ENCODE assay signal across 8 cellular contexts in the genomic region with DNA sequence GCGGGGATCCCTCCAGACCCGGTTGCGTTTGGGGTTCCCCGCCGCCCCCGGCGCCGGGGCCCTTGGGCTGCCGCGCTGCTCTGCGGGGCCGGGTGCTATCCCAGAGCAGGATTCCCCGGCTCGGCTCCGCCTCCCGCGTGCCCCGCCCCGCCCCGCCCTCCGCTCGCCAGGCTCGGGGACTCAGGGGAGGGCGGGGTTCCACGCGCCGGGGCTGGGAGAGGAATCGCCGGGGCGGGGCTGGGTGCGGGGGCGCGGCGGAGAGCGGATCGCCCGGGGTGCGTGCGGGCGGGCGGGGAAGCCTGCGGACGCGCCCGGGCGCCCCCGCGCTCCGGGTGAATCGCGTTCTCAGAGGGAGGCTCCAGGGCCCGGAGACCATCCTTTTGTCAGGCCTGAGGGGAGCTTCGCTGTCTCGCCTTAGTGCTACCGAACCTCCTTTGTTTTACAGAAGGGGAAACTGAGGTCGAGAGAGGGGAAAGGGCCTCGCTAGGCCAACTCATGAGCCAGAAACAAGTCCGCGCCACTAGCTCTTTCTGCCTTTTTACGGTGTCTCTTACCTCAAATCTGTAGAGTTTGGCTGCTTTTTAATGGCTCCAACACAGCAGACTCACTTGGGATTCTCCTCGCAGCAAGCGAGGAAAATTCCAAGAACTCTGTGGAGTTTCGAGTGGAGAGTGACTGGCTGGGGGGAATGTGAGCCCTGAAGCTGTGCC. TPM values are rescaled to one million over a fixed set of nuclear protein-coding genes. Genes with fewer than 3 reads are reported as not detected.
DNase-seq lines count a peak whose midpoint lies in the region; ATAC-seq and TF ChIP-seq lines count a peak whose summit lies in the region.

Gene TMEM158, minus strand, starts transcription at position 82 of the 710 bp plus-strand sequence. CDS start 260 bp downstream, outside the sequence.

- H3K4me1 ChIP-seq in mammary epithelial cell (ENCODE audit: insufficient read depth, low read length) (peaks cover 12% of the 10 kb centered on the region), smooth muscle cell (ENCODE audit: low read depth) (peaks cover 29% of the 10 kb centered on the region)

- DNase-seq in COR-L47 (lab: John Stamatoyannopoulos, UW) (peak; percentile 25), LHCN-M2 (ENCODE audit: low read depth) (peak; percentile 73), WTC11 (ENCODE audit: low spot score) (peak; percentile 79), mammary epithelial cell (peak; percentile 81), inferior parietal cortex (ENCODE audit: extremely low spot score) (peak; percentile 56), smooth muscle cell (lab: John Stamatoyannopoulos, UW; ENCODE audit: unreplicated experiment) (peak; percentile 76)

- H3K9me3 ChIP-seq in mammary epithelial cell (replicated peaks; ENCODE audit: insufficient read depth, low read length) (no peaks in the 10 kb centered on the region), smooth muscle cell (replicated peaks; ENCODE audit: low read depth) (no peaks in the 10 kb centered on the region)

- H3K4me1 Mint-ChIP-seq in WTC11: peaks cover 30% of the 10 kb centered on the region

- H3K79me2 ChIP-seq in mammary epithelial cell (ENCODE audit: insufficient read depth, low read length): peaks cover 4% of the 10 kb centered on the region
- H3K79me2 ChIP-seq in smooth muscle cell (ENCODE audit: low read depth): peaks cover 7% of the 10 kb centered on the region

- H3K4me2 ChIP-seq in mammary epithelial cell (ENCODE audit: insufficient read depth, low read depth, low read length) (peak within 1 kb of the TSS; percentile 93), smooth muscle cell (peak within 1 kb of the TSS; percentile 96)

- peak within 1 kb of the TSS; percentile 25 for H3K9ac ChIP-seq in mammary epithelial cell (ENCODE audit: insufficient read depth, low read length)
- H3K9ac ChIP-seq in smooth muscle cell (ENCODE audit: low read depth): peak within 1 kb of the TSS; percentile 73

- H3K27ac ChIP-seq in mammary epithelial cell (ENCODE audit: insufficient read depth, low read depth, low read length) (no peak within 1 kb of the TSS), smooth muscle cell (ENCODE audit: low read depth) (peak within 1 kb of the TSS; percentile 59)

- 19% methylated on average over 6 of the region's 63 CpGs for WGBS in mammary epithelial cell (ENCODE audit: low coverage, missing lambda C conversion rate)
- 9% methylated on average over 11 of the region's 63 CpGs for WGBS in smooth muscle cell (ENCODE audit: low lambda C conversion rate)

- intact Hi-C loops in mammary epithelial cell (cut with micrococcal nuclease): no loop called here

- H3K36me3 ChIP-seq in mammary epithelial cell (ENCODE audit: insufficient read depth, low read length) (no peaks in the 10 kb centered on the region), smooth muscle cell (ENCODE audit: low read depth) (no peaks in the 10 kb centered on the region)

- no peak within 1 kb of the TSS for H3K27ac Mint-ChIP-seq in WTC11

- H3K27me3 ChIP-seq in mammary epithelial cell (ENCODE audit: insufficient read depth, low read length) (no peaks in the 10 kb centered on the region), smooth muscle cell (ENCODE audit: low read depth) (peaks cover 25% of the 10 kb centered on the region)

- TF ChIP-seq CTCF in WTC11 (IDR thresholded peaks at IDR 0.05) (no peak), mammary epithelial cell (conservative IDR thresholded peaks at IDR 0.05 in 1 of 2, IDR thresholded peaks at IDR 0.05 in 1 of 2; ENCODE audit: extremely low read depth in 1 of 2, insufficient read depth in 1 of 2, low read depth in 1 of 2, low read length in 2 of 2) (no peak), smooth muscle cell (IDR thresholded peaks at IDR 0.05; ENCODE audit: borderline replicate concordance, insufficient read depth, poor library complexity, severe bottlenecking) (no peak)

- ATAC-seq in GM21526 (IDR thresholded peaks at IDR 0.05; ENCODE audit: low FRiP score, unreplicated experiment) (peak; percentile 55), WTC11 (peak; percentile 66), GM18858 (IDR thresholded peaks at IDR 0.05; ENCODE audit: unreplicated experiment) (no peak)

- no TSS peak for BruUV-seq in mammary epithelial cell (replicated peaks; lab: Mats Ljungman, UMichigan)

- H3K9me3 Mint-ChIP-seq in WTC11: no peaks in the 10 kb centered on the region

- no peaks in the 10 kb centered on the region for H3F3A ChIP-seq in smooth muscle cell (ENCODE audit: low read depth)

- H3K36me3 Mint-ChIP-seq in WTC11: no peaks in the 10 kb centered on the region

- CTCF ChIA-PET in WTC11 (lab: Charles Lee): interaction anchor here (0.8 to 7.3 kb wide), 13 partner anchors 13 to 434 kb away, joined by 3 to 80 read pairs (median 4); no protein-coding TSS in a partner anchor
- CTCF ChIA-PET in mammary epithelial cell (lab: Charles Lee; ENCODE audit: low non-redundant PET): interaction anchor here (0.6 kb wide), 1 partner anchor 338 kb away, joined by 5 read pairs; no protein-coding TSS in a partner anchor

- peaks cover 33% of the 10 kb centered on the region for H3K27me3 Mint-ChIP-seq in WTC11 (ENCODE audit: low read depth)

- no peaks in the 10 kb centered on the region for H4K20me1 ChIP-seq in mammary epithelial cell (ENCODE audit: insufficient read depth, low read length)
- no peaks in the 10 kb centered on the region for H4K20me1 ChIP-seq in smooth muscle cell (ENCODE audit: low read depth)

- dilution Hi-C loops in mammary epithelial cell (cut with HindIII; ENCODE audit: low sequenced_read_pairs): no loop called here

- in situ Hi-C loops in mammary epithelial cell (cut with MboI; ENCODE audit: low sequenced_read_pairs in 2 of 2): loop anchor here in 1 of 2 donors (10.0 to 25.0 kb wide), 2 partner anchors 268 to 436 kb away; no protein-coding TSS in a partner anchor

- peak within 1 kb of the TSS; percentile 68 for H3K4me3 Mint-ChIP-seq in WTC11

- H2AFZ ChIP-seq in mammary epithelial cell (ENCODE audit: low read depth, low read length) (peak within 1 kb of the TSS; percentile 88), smooth muscle cell (ENCODE audit: low read depth) (peak within 1 kb of the TSS; percentile 83)

- POLR2A ChIA-PET in WTC11 (lab: Charles Lee): interaction anchor here (1.2 kb wide), 1 partner anchor 25 kb away, joined by 3 read pairs; no protein-coding TSS in a partner anchor

- H3K4me3 ChIP-seq in mammary epithelial cell (replicated peaks in 1 of 3; ENCODE audit: insufficient read depth in 1 of 3, low read depth in 2 of 3, low read length in 3 of 3): peak within 1 kb of the TSS; percentile 38 to 69 (median 58)
- H3K4me3 ChIP-seq in smooth muscle cell: peak within 1 kb of the TSS; percentile 69

TF ChIP-seq in WTC11, 78 proteins besides CTCF, POLR2A, EP300 and RAD21:
- TF ChIP-seq IRF2 (CRISPR knock-in tag; IDR thresholded peaks at IDR 0.05; ENCODE audit: borderline replicate concordance, low read depth): no peak
- 0 out of 2 replicates have a peak, but pooled peaks have one; percentile 46 for TF ChIP-seq FOXP4 (CRISPR knock-in tag; IDR thresholded peaks at IDR 0.05)

RNA-seq across cellular contexts. Expression of gene TMEM158, which starts in this region (rescaled TPM):
- total RNA-seq in LHCN-M2 (2014; rRNA removed) (178 and 181 TPM in 2 replicates), WTC11 (2021) (17.9 to 19.0 TPM (median 18.5 TPM) in 3 replicates), mammary epithelial cell (1 to 10 TPM; 5.0 to 9.3 TPM), smooth muscle cell (15.8 and 16.8 TPM in 2 replicates)
- polyA plus RNA-seq in LHCN-M2 (2012): 4.1 TPM
- polyA plus RNA-seq in mammary epithelial cell (2.4 TPM), smooth muscle cell (70.9 and 76.9 TPM in 2 replicates)
- polyA minus RNA-seq in mammary epithelial cell: not detected

Comparison
In these comparisons a context has a peak if more than half of its experiments do, and no peak if none do; other contexts are left out.
1. RNA of gene TMEM158 (polyA plus RNA-seq): 70.9 to 76.9 TPM in smooth muscle cell; 2.4 TPM in mammary epithelial cell (single experiment); every median in the first group is over 10 times any median in the second.
2. DNase-seq: peak in every context shown above with its lines; median percentile 81 in mammary epithelial cell; 79 in WTC11; 76 in smooth muscle cell; 73 in LHCN-M2; 56 in inferior parietal cortex; 25 in COR-L47.